16 cellular contexts compared by ENCODE assay signal in the genomic region with DNA sequence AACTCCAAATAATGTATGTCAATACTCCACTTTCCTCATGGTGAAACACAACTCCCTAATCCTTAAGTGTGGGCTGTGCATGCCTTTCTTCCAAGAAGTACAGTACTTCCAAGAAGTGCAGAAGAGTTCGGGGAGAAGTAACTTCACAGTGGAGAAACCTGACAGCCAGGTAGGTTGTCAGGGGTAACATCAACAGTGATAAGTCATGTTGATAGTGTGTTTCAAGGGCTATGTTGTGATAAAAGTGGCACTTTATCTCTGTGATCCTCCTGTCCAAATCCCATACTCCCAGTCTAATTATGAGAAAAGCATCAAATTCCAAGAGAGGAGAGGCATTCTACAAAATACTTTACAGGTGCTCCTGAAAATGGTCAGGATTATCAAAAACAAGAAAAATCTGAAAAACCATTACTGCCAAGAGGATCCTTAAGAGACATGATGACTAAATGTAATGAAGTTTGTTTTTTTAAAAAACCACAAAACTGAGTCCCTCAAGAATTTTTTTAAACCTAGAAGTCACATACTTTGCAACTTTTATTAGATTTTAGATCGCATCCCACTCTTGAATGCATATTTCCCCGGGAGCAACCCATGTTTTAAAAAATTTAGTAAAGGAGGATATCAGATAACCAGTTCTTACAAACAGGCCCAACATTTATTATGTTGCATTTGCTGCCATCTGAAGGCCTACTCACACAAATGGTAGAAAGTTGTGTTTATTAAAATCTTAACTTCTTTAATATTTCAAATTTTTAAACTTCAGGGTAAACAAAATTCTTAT. TPM values are rescaled to one million over a fixed set of nuclear protein-coding genes. Genes with fewer than 3 reads are reported as not detected.
DNase-seq lines count a peak whose midpoint lies in the region; ATAC-seq and TF ChIP-seq lines count a peak whose summit lies in the region.
"Had no signal": no experiment of that assay in that cellular context is flagged by ENCODE, and none has a peak within 500 bp of the region (broad histone marks: within the 10 kb centered on the region; RNA-seq: fewer than 3 reads in every experiment).

No MANE protein-coding gene starts in this region.

- ATAC-seq in GM21367 (IDR thresholded peaks at IDR 0.05; ENCODE audit: unreplicated experiment): no peak
- ATAC-seq in GM18907 (IDR thresholded peaks at IDR 0.05; ENCODE audit: unreplicated experiment): no peak
- ATAC-seq: effector memory CD8-positive, alpha-beta T cell; HCT116; sciatic nerve had no signal

- DNase-seq in EL (peak; percentile 83), M059J (ENCODE audit: low read depth) (peak; percentile 83), fibroblast of lung (ENCODE audit: low read depth in 2 of 2) (peak; percentile 71 to 76), osteoblast (ENCODE audit: insufficient read length, low spot score, missing footprints) (peak; percentile 91), NCI-H226 (no peak), NCI-H1417 treated with DMSO at 0.1 percent for 48 hours (lab: John Stamatoyannopoulos, UW) (no peak)
- DNase-seq: Caco-2; effector memory CD8-positive, alpha-beta T cell; NCI-H2029 treated with DMSO at 0.1 percent for 48 hours; stomach; T-helper 2 cell had no signal

- H3K4me3 ChIP-seq in fibroblast of lung (replicated peaks in 1 of 4; ENCODE audit: control extremely low read depth in 1 of 4, insufficient read depth in 1 of 4, low read depth in 3 of 4, low read length in 4 of 4) (no peak overlapping the region), osteoblast (ENCODE audit: insufficient read depth, low read length) (no peak overlapping the region)
- H3K4me3 ChIP-seq: stomach had no signal

- H2AFZ ChIP-seq in fibroblast of lung (ENCODE audit: low read length) (no peak overlapping the region), osteoblast (ENCODE audit: low read length) (no peak overlapping the region)

- H3K79me2 ChIP-seq in fibroblast of lung (ENCODE audit: control insufficient read depth, insufficient read depth, low read length): peaks cover 19% of the 10 kb centered on the region
- H3K79me2 ChIP-seq in osteoblast (ENCODE audit: insufficient read depth, low read length): peaks cover 33% of the 10 kb centered on the region

- H3K4me1 ChIP-seq in fibroblast of lung (ENCODE audit: control insufficient read depth, extremely low read depth, insufficient read depth, low read length): peaks cover 7% of the 10 kb centered on the region
- peaks cover 14% of the 10 kb centered on the region for H3K4me1 ChIP-seq in osteoblast (ENCODE audit: insufficient read depth, low read length)
- H3K4me1 ChIP-seq: Caco-2, stomach had no signal

- H3K36me3 ChIP-seq in fibroblast of lung (ENCODE audit: control insufficient read depth, insufficient read depth, low read length): no peaks in the 10 kb centered on the region
- no peaks in the 10 kb centered on the region for H3K36me3 ChIP-seq in osteoblast (ENCODE audit: insufficient read depth, low read length)

- no peak overlapping the region for H3K9ac ChIP-seq in fibroblast of lung (ENCODE audit: insufficient read depth, low read length)

- H3K4me2 ChIP-seq in fibroblast of lung (ENCODE audit: extremely low read depth, insufficient read depth, low read length) (peak overlapping the region; percentile 13), osteoblast (ENCODE audit: insufficient read depth, low read length) (peak overlapping the region; percentile 19)

- H4K20me1 ChIP-seq in fibroblast of lung (ENCODE audit: control insufficient read depth, extremely low read depth, insufficient read depth, low read length): no peaks in the 10 kb centered on the region
- H4K20me1 ChIP-seq in osteoblast (ENCODE audit: insufficient read depth, low read length): peaks cover 3% of the 10 kb centered on the region

- H3K27me3 ChIP-seq in fibroblast of lung (ENCODE audit: control insufficient read depth, insufficient read depth, low read length) (no peaks in the 10 kb centered on the region), osteoblast (ENCODE audit: insufficient read depth, low read length) (no peaks in the 10 kb centered on the region)
- H3K27me3 ChIP-seq: stomach had no signal

- TF ChIP-seq CTCF in fibroblast of lung (conservative IDR thresholded peaks at IDR 0.05 in 1 of 2, IDR thresholded peaks at IDR 0.05 in 1 of 2; ENCODE audit: low read depth in 1 of 2, low read length in 2 of 2) (peak in 1 of 2 donors; percentile 16), osteoblast (IDR thresholded peaks at IDR 0.05; ENCODE audit: extremely low read depth, low read depth, low read length) (peak; percentile 26)

- H3K9me3 ChIP-seq in fibroblast of lung (ENCODE audit: control insufficient read depth, insufficient read depth, low read depth, low read length): no peaks in the 10 kb centered on the region
- no peaks in the 10 kb centered on the region for H3K9me3 ChIP-seq in osteoblast (ENCODE audit: low read depth, low read length)

- H3K27ac ChIP-seq in fibroblast of lung (ENCODE audit: insufficient read depth, low read length) (no peak overlapping the region), osteoblast (ENCODE audit: low read depth, low read length) (peak overlapping the region; percentile 2)
- H3K27ac ChIP-seq: RWPE1, stomach had no signal

RNA-seq across cellular contexts. Expression of gene CCT2, which starts 44.5 kb away (rescaled TPM):
- 215 and 244 TPM in 2 replicates for total RNA-seq in M059J (2014; rRNA removed; shearing (Covaris generic))
- 174 and 190 TPM in 2 replicates for total RNA-seq in fibroblast of lung
- polyA plus RNA-seq in fibroblast of lung: 178 and 237 TPM in 2 replicates
- 148 and 207 TPM in 2 replicates for polyA plus RNA-seq in fibroblast of lung (2012)
- 67.8 and 133 TPM in 2 replicates for polyA minus RNA-seq in fibroblast of lung (ENCODE audit: low replicate concordance)
- 187 and 210 TPM in 2 replicates for total RNA-seq in osteoblast

Comparison
In these comparisons a context has a peak if more than half of its experiments do, and no peak if none do; other contexts are left out.
1. DNase-seq: peak in EL (single experiment), M059J (single experiment), fibroblast of lung (2 of 2) and osteoblast (single experiment); none in NCI-H226 (single experiment) and NCI-H1417 treated with DMSO at 0.1 percent for 48 hours (single experiment).